ENCODE assay signal across 16 cellular contexts in genomic region chr1:53115403-53116306, GRCh38. TPM values are rescaled to one million over a fixed set of nuclear protein-coding genes. Genes with fewer than 3 reads are reported as not detected.
DNase-seq lines count a peak whose midpoint lies in the region; ATAC-seq and TF ChIP-seq lines count a peak whose summit lies in the region.
"Had no signal": no experiment of that assay in that cellular context is flagged by ENCODE, and none has a peak within 500 bp of the region (broad histone marks: within the 10 kb centered on the region; RNA-seq: fewer than 3 reads in every experiment).

No MANE protein-coding gene starts in this region.

- no peak overlapping the region for H4K8ac ChIP-seq in neuronal stem cell (ENCODE audit: low read depth, low read length)

- no peaks in the 10 kb centered on the region for H3K36me3 ChIP-seq in neuronal stem cell (replicated peaks in 1 of 2; ENCODE audit: control insufficient read depth in 2 of 2, insufficient read depth in 2 of 2, low read length in 2 of 2)

- peaks cover 10% of the 10 kb centered on the region for H3K4me1 Mint-ChIP-seq in activated CD4-positive, alpha-beta T cell treated with anti-CD3 and anti-CD28 coated beads, Interleukin-2, amount 10 ng/mL, durations not matched to agents 7 days and 5 days

- no peak overlapping the region for H3K4me2 ChIP-seq in neuronal stem cell (ENCODE audit: insufficient read depth, low read length, poor library complexity, severe bottlenecking)

- TF ChIP-seq CTCF in fibroblast of pulmonary artery (IDR thresholded peaks at IDR 0.05; ENCODE audit: low read length, missing control alignments), result no peak

- no peak overlapping the region for H3K4ac ChIP-seq in neuronal stem cell (ENCODE audit: low read length)

- peak overlapping the region; percentile 75 for H2BK15ac ChIP-seq in neuronal stem cell (ENCODE audit: low read length)

- H3K4me1 ChIP-seq in neuronal stem cell (ENCODE audit: control insufficient read depth in 2 of 2, insufficient read depth in 1 of 2, low read depth in 1 of 2, low read length in 2 of 2), result peaks cover 7 to 32% of the 10 kb centered on the region in 2 donors

- no peak overlapping the region for H2BK5ac ChIP-seq in neuronal stem cell (ENCODE audit: low read length)

- H2AK5ac ChIP-seq in neuronal stem cell (ENCODE audit: low read depth, low read length), result peak overlapping the region; percentile 40

- H2BK120ac ChIP-seq in neuronal stem cell (ENCODE audit: low read depth, low read length), result no peak overlapping the region

- POLR2A ChIA-PET in activated CD4-positive, alpha-beta T cell treated with anti-CD3 and anti-CD28 coated beads, Interleukin-2, amount 10 ng/mL, durations not matched to agents 7 days and 5 days (lab: Charles Lee), result no interaction called here

- H3K79me1 ChIP-seq in neuronal stem cell (ENCODE audit: low read depth, low read length), result peaks cover 3% of the 10 kb centered on the region

- H3K27me3 ChIP-seq in neuronal stem cell (ENCODE audit: control insufficient read depth in 3 of 3, insufficient read depth in 3 of 3, low read depth in 1 of 3, low read length in 3 of 3), result peaks cover 0 to 34% (median 11%) of the 10 kb centered on the region in 3 experiments

- H2BK12ac ChIP-seq in neuronal stem cell (ENCODE audit: low read length), result no peak overlapping the region

- H3K18ac ChIP-seq in neuronal stem cell (ENCODE audit: low read length), result peak overlapping the region; percentile 73

- H3K14ac ChIP-seq in neuronal stem cell (ENCODE audit: low read length), result no peak overlapping the region

- DNase-seq in EH (ENCODE audit: low read depth), result peak; percentile 94
- peak; percentile 35 for DNase-seq in NCI-H2227 treated with DMSO at 0.1 percent for 48 hours (lab: John Stamatoyannopoulos, UW)
- DNase-seq in fibroblast of pulmonary artery (ENCODE audit: low read depth), result peak; percentile 56
- DNase-seq in neuronal stem cell (ENCODE audit: low spot score), result peak; percentile 72
- DNase-seq in AG20443 (ENCODE audit: low spot score), result no peak
- no peak for DNase-seq in MV-4-11 (lab: John Stamatoyannopoulos, UW)
- DNase-seq in activated CD4-positive, alpha-beta T cell treated with anti-CD3 and anti-CD28 coated beads, Interleukin-2, amount 10 ng/mL, durations not matched to agents 7 days and 5 days, result no peak
- DNase-seq: CD8-positive, alpha-beta T cell; head of caudate nucleus had no signal

- CTCF ChIA-PET in activated CD4-positive, alpha-beta T cell treated with anti-CD3 and anti-CD28 coated beads, Interleukin-2, amount 10 ng/mL, durations not matched to agents 7 days and 5 days (lab: Charles Lee), result interaction anchor here (0.9 kb wide), 1 partner anchor 10 kb away, joined by 3 read pairs; no protein-coding TSS in a partner anchor

- no peak overlapping the region for H3K4me3 Mint-ChIP-seq in activated CD4-positive, alpha-beta T cell treated with anti-CD3 and anti-CD28 coated beads, Interleukin-2, amount 10 ng/mL, durations not matched to agents 7 days and 5 days
- H3K4me3 Mint-ChIP-seq: CD8-positive, alpha-beta T cell; T-helper 1 cell treated with Interleukin-12 subunit alpha and Interleukin-12 subunit beta and Interleukin-4 antibody, amounts not matched to agents 30 μg/mL and 1 μg/mL, for 36 hours had no signal

- H3K4me3 ChIP-seq in fibroblast of pulmonary artery (replicated peaks; ENCODE audit: low read depth, low read length) (no peak overlapping the region), neuronal stem cell (ENCODE audit: low read length in 2 of 2) (no peak overlapping the region)
- H3K4me3 ChIP-seq: mucosa of descending colon had no signal

- no peak overlapping the region for H3K23ac ChIP-seq in neuronal stem cell (ENCODE audit: low read depth, low read length, poor library complexity)

- no peak overlapping the region for H3K27ac ChIP-seq in neuronal stem cell (replicated peaks; ENCODE audit: low read length)

- H3K9me3 ChIP-seq in neuronal stem cell (replicated peaks in 1 of 2; ENCODE audit: control insufficient read depth in 2 of 2, insufficient read depth in 1 of 2, low read depth in 1 of 2, low read length in 2 of 2), result no peaks in the 10 kb centered on the region
- H3K9me3 ChIP-seq: mucosa of descending colon had no signal

- ATAC-seq in HG02642 (IDR thresholded peaks at IDR 0.05; ENCODE audit: poor library complexity, unreplicated experiment), result no peak
- ATAC-seq: activated naive CD4-positive, alpha-beta T cell treated with anti-CD3 and anti-CD28 coated beads, Interleukin-2, amount 50 U/mL, for 72 hours; CD8-positive, alpha-beta T cell; mucosa of descending colon had no signal

- no CpG with 5 or more reads among the region's 20 CpGs for WGBS in neuronal stem cell (ENCODE audit: extremely low coverage in 2 of 2, insufficient read length in 2 of 2, insufficient replicate concordance in 1 of 2), 2 donors

- no peak overlapping the region for H3K27ac Mint-ChIP-seq in activated CD4-positive, alpha-beta T cell treated with anti-CD3 and anti-CD28 coated beads, Interleukin-2, amount 10 ng/mL, durations not matched to agents 7 days and 5 days
- H3K27ac Mint-ChIP-seq: CD8-positive, alpha-beta T cell; T-helper 1 cell treated with Interleukin-12 subunit alpha and Interleukin-12 subunit beta and Interleukin-4 antibody, amounts not matched to agents 30 μg/mL and 1 μg/mL, for 36 hours had no signal

- peaks cover 2% of the 10 kb centered on the region for H3K9me3 Mint-ChIP-seq in activated CD4-positive, alpha-beta T cell treated with anti-CD3 and anti-CD28 coated beads, Interleukin-2, amount 10 ng/mL, durations not matched to agents 7 days and 5 days
- H3K9me3 Mint-ChIP-seq: activated naive CD4-positive, alpha-beta T cell treated with anti-CD3 and anti-CD28 coated beads, Interleukin-2, amount 50 U/mL, for 72 hours; CD8-positive, alpha-beta T cell; T-helper 1 cell treated with Interleukin-12 subunit alpha and Interleukin-12 subunit beta and Interleukin-4 antibody, amounts not matched to agents 30 μg/mL and 1 μg/mL, for 36 hours had no signal

- no peaks in the 10 kb centered on the region for H3K36me3 Mint-ChIP-seq in activated CD4-positive, alpha-beta T cell treated with anti-CD3 and anti-CD28 coated beads, Interleukin-2, amount 10 ng/mL, durations not matched to agents 7 days and 5 days (ENCODE audit: low read depth)
- H3K36me3 Mint-ChIP-seq: CD8-positive, alpha-beta T cell had no signal

- H3K27me3 Mint-ChIP-seq in activated CD4-positive, alpha-beta T cell treated with anti-CD3 and anti-CD28 coated beads, Interleukin-2, amount 10 ng/mL, durations not matched to agents 7 days and 5 days, result no peaks in the 10 kb centered on the region

- H2AFZ ChIP-seq in neuronal stem cell (ENCODE audit: low read length), result peak overlapping the region; percentile 47

- no peak overlapping the region for H3K9ac ChIP-seq in neuronal stem cell (ENCODE audit: low read depth, low read length, poor library complexity)

- H4K91ac ChIP-seq in neuronal stem cell (ENCODE audit: low read depth, low read length, poor library complexity), result no peak overlapping the region

RNA-seq across cellular contexts. Expression of gene SLC1A7, which starts 26.8 kb away (rescaled TPM):
- polyA plus RNA-seq in neuronal stem cell (2013, experiment 1 of 2), result not detected
- not detected for polyA plus RNA-seq in neuronal stem cell (2013, experiment 2 of 2)
- total RNA-seq in activated CD4-positive, alpha-beta T cell treated with anti-CD3 and anti-CD28 coated beads, Interleukin-2, amount 10 ng/mL, durations not matched to agents 7 days and 5 days, result not detected
- total RNA-seq: activated CD8-positive, alpha-beta memory T cell treated with anti-CD3 and anti-CD28 coated beads for 36 hours; activated naive CD4-positive, alpha-beta T cell treated with anti-CD3 and anti-CD28 coated beads, Interleukin-2, amount 50 U/mL, for 72 hours; CD8-positive, alpha-beta T cell; dermis microvascular lymphatic vessel endothelial cell; MCF 10A had no signal

RNA-seq across cellular contexts. Expression of gene PODN, which starts 53.6 kb away (rescaled TPM):
- 0.20 TPM for polyA plus RNA-seq in neuronal stem cell (2013, experiment 1 of 2)
- polyA plus RNA-seq in neuronal stem cell (2013, experiment 2 of 2), result 0.19 TPM
- total RNA-seq in activated CD4-positive, alpha-beta T cell treated with anti-CD3 and anti-CD28 coated beads, Interleukin-2, amount 10 ng/mL, durations not matched to agents 7 days and 5 days, result not detected
- total RNA-seq: activated CD8-positive, alpha-beta memory T cell treated with anti-CD3 and anti-CD28 coated beads for 36 hours; activated naive CD4-positive, alpha-beta T cell treated with anti-CD3 and anti-CD28 coated beads, Interleukin-2, amount 50 U/mL, for 72 hours; CD8-positive, alpha-beta T cell; MCF 10A had no signal

Comparison
In these comparisons a context has a peak if more than half of its experiments do, and no peak if none do; other contexts are left out.
1. DNase-seq: peak in EH (single experiment), NCI-H2227 treated with DMSO at 0.1 percent for 48 hours (single experiment), fibroblast of pulmonary artery (single experiment) and neuronal stem cell (single experiment); none in AG20443 (single experiment), MV-4-11 (single experiment) and activated CD4-positive, alpha-beta T cell treated with anti-CD3 and anti-CD28 coated beads, Interleukin-2, amount 10 ng/mL, durations not matched to agents 7 days and 5 days (single experiment).